1 cellular context compared by ENCODE assay signal in genomic region chr6:159533016-159533415, GRCh38.
TF ChIP-seq lines count a peak whose summit lies in the region.

No MANE protein-coding gene starts in this region.

TF ChIP-seq in HepG2, 621 proteins besides CTCF, POLR2A, EP300 and RAD21 (continued from another document):
- TF ChIP-seq, protein P1, sequence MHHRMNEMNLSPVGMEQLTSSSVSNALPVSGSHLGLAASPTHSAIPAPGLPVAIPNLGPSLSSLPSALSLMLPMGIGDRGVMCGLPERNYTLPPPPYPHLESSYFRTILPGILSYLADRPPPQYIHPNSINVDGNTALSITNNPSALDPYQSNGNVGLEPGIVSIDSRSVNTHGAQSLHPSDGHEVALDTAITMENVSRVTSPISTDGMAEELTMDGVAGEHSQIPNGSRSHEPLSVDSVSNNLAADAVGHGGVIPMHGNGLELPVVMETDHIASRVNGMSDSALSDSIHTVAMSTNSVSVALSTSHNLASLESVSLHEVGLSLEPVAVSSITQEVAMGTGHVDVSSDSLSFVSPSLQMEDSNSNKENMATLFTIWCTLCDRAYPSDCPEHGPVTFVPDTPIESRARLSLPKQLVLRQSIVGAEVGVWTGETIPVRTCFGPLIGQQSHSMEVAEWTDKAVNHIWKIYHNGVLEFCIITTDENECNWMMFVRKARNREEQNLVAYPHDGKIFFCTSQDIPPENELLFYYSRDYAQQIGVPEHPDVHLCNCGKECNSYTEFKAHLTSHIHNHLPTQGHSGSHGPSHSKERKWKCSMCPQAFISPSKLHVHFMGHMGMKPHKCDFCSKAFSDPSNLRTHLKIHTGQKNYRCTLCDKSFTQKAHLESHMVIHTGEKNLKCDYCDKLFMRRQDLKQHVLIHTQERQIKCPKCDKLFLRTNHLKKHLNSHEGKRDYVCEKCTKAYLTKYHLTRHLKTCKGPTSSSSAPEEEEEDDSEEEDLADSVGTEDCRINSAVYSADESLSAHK (CRISPR knock-in tag; IDR thresholded peaks at IDR 0.05; ENCODE audit: borderline replicate concordance) = no peak
- TF ChIP-seq, protein P2, sequence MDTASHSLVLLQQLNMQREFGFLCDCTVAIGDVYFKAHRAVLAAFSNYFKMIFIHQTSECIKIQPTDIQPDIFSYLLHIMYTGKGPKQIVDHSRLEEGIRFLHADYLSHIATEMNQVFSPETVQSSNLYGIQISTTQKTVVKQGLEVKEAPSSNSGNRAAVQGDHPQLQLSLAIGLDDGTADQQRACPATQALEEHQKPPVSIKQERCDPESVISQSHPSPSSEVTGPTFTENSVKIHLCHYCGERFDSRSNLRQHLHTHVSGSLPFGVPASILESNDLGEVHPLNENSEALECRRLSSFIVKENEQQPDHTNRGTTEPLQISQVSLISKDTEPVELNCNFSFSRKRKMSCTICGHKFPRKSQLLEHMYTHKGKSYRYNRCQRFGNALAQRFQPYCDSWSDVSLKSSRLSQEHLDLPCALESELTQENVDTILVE (CRISPR knock-in tag; IDR thresholded peaks at IDR 0.05) = no peak
- TF ChIP-seq MAFG (CRISPR knock-in tag; IDR thresholded peaks at IDR 0.05) = no peak
- TF ChIP-seq RFX3 (CRISPR knock-in tag; IDR thresholded peaks at IDR 0.05) = no peak
